ENCODE assay signal across 8 cellular contexts in the genomic region with DNA sequence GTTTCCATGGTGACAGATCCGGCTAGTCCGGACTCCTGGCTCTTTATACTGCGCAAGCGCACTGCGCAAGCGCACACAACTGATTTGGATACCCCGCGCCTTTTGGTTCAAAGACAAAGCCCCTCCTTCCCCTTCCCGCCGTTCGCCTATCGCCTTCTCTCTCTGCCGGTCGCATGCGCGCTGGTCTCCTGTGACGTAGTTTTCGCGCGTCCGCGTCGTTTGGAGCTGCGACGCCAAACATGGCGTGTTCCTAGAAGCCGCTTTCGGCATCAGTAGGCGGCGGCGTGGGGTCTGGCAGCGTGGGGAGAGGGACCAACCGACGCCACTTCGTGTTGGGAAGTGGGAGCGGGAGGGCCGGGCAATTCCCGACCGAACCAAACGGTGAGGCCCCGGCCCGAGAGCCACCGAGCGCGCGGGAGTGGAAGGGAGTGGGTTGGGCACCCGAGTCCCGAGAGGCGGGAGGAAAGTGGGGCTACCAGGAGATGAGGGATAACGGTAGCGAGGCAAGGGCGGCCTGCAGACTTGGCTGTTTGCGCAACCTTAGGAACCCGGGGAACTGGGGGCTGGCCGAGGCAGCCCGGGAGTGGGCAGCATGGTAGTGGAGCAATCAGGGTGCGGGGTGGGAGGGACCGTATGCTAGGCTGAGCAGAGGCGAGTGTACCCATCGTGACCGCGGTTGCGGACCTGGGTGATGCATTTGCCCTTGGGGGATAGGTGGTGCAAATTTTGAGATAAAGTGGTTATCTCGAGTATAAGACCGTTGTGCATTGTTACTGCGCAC. TPM values are rescaled to one million over a fixed set of nuclear protein-coding genes. Genes with fewer than 3 reads are reported as not detected.
DNase-seq lines count a peak whose midpoint lies in the region; ATAC-seq and TF ChIP-seq lines count a peak whose summit lies in the region.

A gene (plus strand): TSS at position 215 of the 781 bp plus-strand sequence. CDS start 24,517 bp downstream, outside the sequence.

- BruUV-seq in mammary epithelial cell (replicated peaks; lab: Mats Ljungman, UMichigan): no TSS peak

- H3K4me1 ChIP-seq in mammary epithelial cell (ENCODE audit: insufficient read depth, low read length) (peaks cover 11% of the 10 kb centered on the region), skeletal muscle tissue (ENCODE audit: control insufficient read depth in 3 of 3, insufficient read depth in 3 of 3, low read length in 3 of 3) (peaks cover 10 to 17% (median 13%) of the 10 kb centered on the region in 3 donors)

- intact Hi-C loops in mammary epithelial cell (cut with micrococcal nuclease): no loop called here

- dilution Hi-C loops in mammary epithelial cell (cut with HindIII; ENCODE audit: low sequenced_read_pairs): no loop called here

- DNase-seq in ACHN (peak; percentile 98), NCI-H2227 (lab: John Stamatoyannopoulos, UW; ENCODE audit: unreplicated experiment) (peak; percentile 98), WERI-Rb-1 (peak; percentile 99), mammary epithelial cell (peak; percentile 98)

- peak; percentile 96 for ATAC-seq in GM18873 (IDR thresholded peaks at IDR 0.05; ENCODE audit: low FRiP score, unreplicated experiment)
- ATAC-seq in HG03139 (IDR thresholded peaks at IDR 0.05; ENCODE audit: unreplicated experiment): peak; percentile 95

- H3K27me3 ChIP-seq in WERI-Rb-1 (ENCODE audit: insufficient read depth, low read depth, severe bottlenecking) (no peaks in the 10 kb centered on the region), mammary epithelial cell (ENCODE audit: insufficient read depth, low read length) (no peaks in the 10 kb centered on the region), skeletal muscle tissue (ENCODE audit: control insufficient read depth in 3 of 3, insufficient read depth in 3 of 3, low read length in 3 of 3) (no peaks in the 10 kb centered on the region)

- peak within 1 kb of the TSS; percentile 98 for H3K4me3 ChIP-seq in WERI-Rb-1 (ENCODE audit: low read depth, low read length)
- peak within 1 kb of the TSS; percentile 64 to 90 (median 64) for H3K4me3 ChIP-seq in mammary epithelial cell (replicated peaks in 1 of 3; ENCODE audit: insufficient read depth in 1 of 3, low read depth in 2 of 3, low read length in 3 of 3)
- H3K4me3 ChIP-seq in iPS-18c (ENCODE audit: insufficient read depth, low read depth, low read length): peak within 1 kb of the TSS; percentile 98
- peak within 1 kb of the TSS; percentile 81 to 95 (median 93) for H3K4me3 ChIP-seq in skeletal muscle tissue (ENCODE audit: low read length in 3 of 3)

- H2AFZ ChIP-seq in mammary epithelial cell (ENCODE audit: low read depth, low read length): peak within 1 kb of the TSS; percentile 93

- H3K79me2 ChIP-seq in mammary epithelial cell (ENCODE audit: insufficient read depth, low read length): peaks cover 52% of the 10 kb centered on the region

- H3K9ac ChIP-seq in mammary epithelial cell (ENCODE audit: insufficient read depth, low read length): peak within 1 kb of the TSS; percentile 90
- H3K9ac ChIP-seq in skeletal muscle tissue (ENCODE audit: low read depth in 1 of 3, low read length in 3 of 3): peak within 1 kb of the TSS; percentile 81 to 91 (median 82)

- H3K36me3 ChIP-seq in WERI-Rb-1: peaks cover 4% of the 10 kb centered on the region; the same call in 1 of the 2 replicates
- no peaks in the 10 kb centered on the region for H3K36me3 ChIP-seq in mammary epithelial cell (ENCODE audit: insufficient read depth, low read length)
- H3K36me3 ChIP-seq in skeletal muscle tissue (ENCODE audit: control insufficient read depth in 3 of 3, insufficient read depth in 3 of 3, low read length in 3 of 3): peaks cover 0 to 2% (median 0%) of the 10 kb centered on the region in 3 donors

- H4K20me1 ChIP-seq in mammary epithelial cell (ENCODE audit: insufficient read depth, low read length): no peaks in the 10 kb centered on the region

- H3K27ac ChIP-seq in WERI-Rb-1 (peak within 1 kb of the TSS; percentile 75), mammary epithelial cell (ENCODE audit: insufficient read depth, low read depth, low read length) (peak within 1 kb of the TSS; percentile 96), skeletal muscle tissue (ENCODE audit: low read depth, low read length) (peak within 1 kb of the TSS; percentile 59)

- 2% methylated on average over 38 of the region's 66 CpGs for WGBS in mammary epithelial cell (ENCODE audit: low coverage, missing lambda C conversion rate)

- H3K9me3 ChIP-seq in WERI-Rb-1 (ENCODE audit: severe bottlenecking): no peaks in the 10 kb centered on the region
- no peaks in the 10 kb centered on the region for H3K9me3 ChIP-seq in mammary epithelial cell (replicated peaks; ENCODE audit: insufficient read depth, low read length)
- no peaks in the 10 kb centered on the region for H3K9me3 ChIP-seq in iPS-18c (ENCODE audit: control insufficient read depth, insufficient read depth, low read length)
- H3K9me3 ChIP-seq in skeletal muscle tissue (ENCODE audit: control insufficient read depth in 3 of 3, low read length in 3 of 3): no peaks in the 10 kb centered on the region

- CTCF ChIA-PET in mammary epithelial cell (lab: Charles Lee; ENCODE audit: low non-redundant PET): no interaction called here

- peak within 1 kb of the TSS; percentile 92 for H3K4me2 ChIP-seq in mammary epithelial cell (ENCODE audit: insufficient read depth, low read depth, low read length)

- TF ChIP-seq CTCF in WERI-Rb-1 (IDR thresholded peaks at IDR 0.05; ENCODE audit: low read depth, low read length) (no peak), mammary epithelial cell (conservative IDR thresholded peaks at IDR 0.05 in 1 of 2, IDR thresholded peaks at IDR 0.05 in 1 of 2; ENCODE audit: extremely low read depth in 1 of 2, insufficient read depth in 1 of 2, low read depth in 1 of 2, low read length in 2 of 2) (no peak)

- in situ Hi-C loops in ACHN (cut with HindIII; ENCODE audit: low pct_ligation_motif_present, low pct_unique_long_range_greater_than_20kb, low sequenced_read_pairs) (no loop called here), mammary epithelial cell (cut with MboI; ENCODE audit: low sequenced_read_pairs in 2 of 2) (no loop called here)

RNA-seq across cellular contexts. Expression of the gene that starts here (rescaled TPM):
- total RNA-seq in mammary epithelial cell (10 to 100 TPM; 27.8 to 45.2 TPM), skeletal muscle tissue (30.3 TPM)
- polyA plus RNA-seq in mammary epithelial cell: 21.2 TPM
- 120 TPM for polyA minus RNA-seq in mammary epithelial cell

Comparison
In these comparisons a context has a peak if more than half of its experiments do, and no peak if none do; other contexts are left out.
1. Peak in every context shown above with its lines: DNase-seq, ATAC-seq, H3K4me3 ChIP-seq and H3K27ac ChIP-seq.